Comparison of ENCODE assay signal across 18 cellular contexts in the genomic region with DNA sequence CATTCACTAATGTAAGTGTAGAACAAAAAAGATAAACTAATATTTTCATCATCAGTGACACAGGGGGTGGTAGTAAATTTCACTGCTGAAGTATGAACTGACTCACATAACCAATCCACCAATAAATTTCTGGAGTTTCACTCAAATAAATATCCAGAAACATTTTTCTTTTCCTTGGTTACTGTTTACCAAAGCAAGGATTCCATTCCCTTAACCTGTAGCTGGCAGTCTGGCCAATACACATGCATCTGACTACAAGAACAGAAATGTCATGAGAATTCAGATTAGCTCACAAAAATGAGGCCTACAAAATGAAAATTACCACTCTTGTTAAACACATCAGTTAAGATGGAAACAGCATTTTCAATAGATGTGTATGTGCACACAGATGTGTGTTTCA.
DNase-seq lines count a peak whose midpoint lies in the region; ATAC-seq and TF ChIP-seq lines count a peak whose summit lies in the region.
"Had no signal": no experiment of that assay in that cellular context is flagged by ENCODE, and none has a peak within 500 bp of the region (broad histone marks: within the 10 kb centered on the region; RNA-seq: fewer than 3 reads in every experiment).

No MANE protein-coding gene starts in this region.

- no peak overlapping the region for H3K4me3 ChIP-seq in astrocyte of the spinal cord (ENCODE audit: low read depth, low read length)
- H3K4me3 ChIP-seq in right lobe of liver = no peak overlapping the region
- H3K4me3 ChIP-seq: GM23338, heart right ventricle had no signal

- no peak overlapping the region for H3K27ac ChIP-seq in right lobe of liver
- H3K27ac ChIP-seq: heart right ventricle had no signal

- no peaks in the 10 kb centered on the region for H3K36me3 ChIP-seq in right lobe of liver

- H3K4me1 ChIP-seq in right lobe of liver = no peaks in the 10 kb centered on the region

- ATAC-seq in GM18867 (IDR thresholded peaks at IDR 0.05; ENCODE audit: unreplicated experiment) (no peak), GM19328 (IDR thresholded peaks at IDR 0.05; ENCODE audit: unreplicated experiment) (no peak), right lobe of liver (no peak)
- ATAC-seq: activated CD4-positive, alpha-beta T cell treated with anti-CD3 and anti-CD28 coated beads for 36 hours; GM23338; heart right ventricle; right cardiac atrium; stimulated activated naive CD8-positive, alpha-beta T cell treated with anti-CD3 and anti-CD28 coated beads, Interleukin-15, Interleukin-2, amounts not matched to agents 100 U/mL and 50 U/mL, for 24 hours had no signal

- no peaks in the 10 kb centered on the region for H3K9me3 ChIP-seq in right lobe of liver

- DNase-seq in ACHN = peak; percentile 12
- peak; percentile 64 for DNase-seq in GM04503 (ENCODE audit: low read depth)
- peak; percentile 49 for DNase-seq in astrocyte of the spinal cord (ENCODE audit: low read depth, low spot score)
- DNase-seq in hepatic stellate cell (ENCODE audit: low spot score) = peak; percentile 27
- DNase-seq in right lobe of liver = no peak
- DNase-seq in activated naive CD4-positive, alpha-beta T cell (lab: John Stamatoyannopoulos, UW) = no peak
- DNase-seq: activated CD4-positive, alpha-beta T cell treated with anti-CD3 and anti-CD28 coated beads for 36 hours; activated effector memory CD4-positive, alpha-beta T cell treated with anti-CD3 and anti-CD28 coated beads, Interleukin-2, amount 50 U/mL, for 16 hours; anterior cingulate cortex; Calu3; cortex of kidney; heart right ventricle; kidney; right cardiac atrium; stimulated activated naive CD8-positive, alpha-beta T cell treated with anti-CD3 and anti-CD28 coated beads, Interleukin-15, Interleukin-2, amounts not matched to agents 100 U/mL and 50 U/mL, for 24 hours had no signal

- intact Hi-C loops in right lobe of liver (cut with DNase I) = no loop called here

- H3K27me3 ChIP-seq in right lobe of liver = no peaks in the 10 kb centered on the region
- H3K27me3 ChIP-seq: heart right ventricle had no signal

- in situ Hi-C loops in ACHN (cut with HindIII; ENCODE audit: low pct_ligation_motif_present, low pct_unique_long_range_greater_than_20kb, low sequenced_read_pairs) = no loop called here
- in situ Hi-C loops in astrocyte of the spinal cord (cut with HindIII; ENCODE audit: low sequenced_read_pairs) = no loop called here

- TF ChIP-seq CTCF in astrocyte of the spinal cord (IDR thresholded peaks at IDR 0.05; ENCODE audit: low read depth, low read length) (no peak), right lobe of liver (IDR thresholded peaks at IDR 0.05) (no peak)

- TF ChIP-seq POLR2A in right lobe of liver (IDR thresholded peaks at IDR 0.05) = no peak

Comparison
In these comparisons a context has a peak if more than half of its experiments do, and no peak if none do; other contexts are left out.
1. DNase-seq: peak in ACHN (single experiment), GM04503 (single experiment), astrocyte of the spinal cord (single experiment) and hepatic stellate cell (single experiment); none in right lobe of liver (0 of 3) and activated naive CD4-positive, alpha-beta T cell (0 of 4).